ENCODE assay signal across 36 cellular contexts in the genomic region with DNA sequence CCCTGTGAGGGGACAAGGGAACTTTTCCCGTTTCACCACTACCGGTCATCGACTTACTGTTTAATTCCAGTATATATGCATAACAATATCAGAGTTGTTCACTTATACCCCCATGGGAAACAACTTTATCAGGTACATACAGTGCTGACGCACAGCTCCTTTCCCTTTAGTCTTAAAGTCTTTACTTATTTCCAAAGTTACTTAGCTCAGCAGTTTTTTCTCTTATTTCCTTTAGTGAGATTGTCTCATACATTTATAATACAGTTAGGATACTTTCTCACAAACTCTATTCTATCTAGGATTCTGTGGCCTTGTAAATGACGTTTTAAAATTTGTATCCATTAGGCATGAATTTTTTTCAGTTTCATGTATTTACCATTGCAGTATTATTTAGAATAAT.
"Had no signal": no experiment of that assay in that cellular context is flagged by ENCODE, and none has a peak within 500 bp of the region (broad histone marks: within the 10 kb centered on the region; RNA-seq: fewer than 3 reads in every experiment).

No MANE protein-coding gene starts in this region.

- H3K27ac Mint-ChIP-seq: activated B cell treated with CpG ODN at 0.5 μM for 24 hours; activated CD4-positive, alpha-beta memory T cell treated with anti-CD3 and anti-CD28 coated beads for 36 hours; activated CD4-positive, alpha-beta T cell treated with anti-CD3 and anti-CD28 coated beads, Interleukin-2, amount 10 ng/mL, durations not matched to agents 24 days and 14 days; activated CD8-positive, alpha-beta T cell treated with anti-CD3 and anti-CD28 coated beads for 36 hours; activated naive CD4-positive, alpha-beta T cell treated with anti-CD3 and anti-CD28 coated beads for 36 hours; activated naive CD4-positive, alpha-beta T cell treated with anti-CD3 and anti-CD28 coated beads, Interleukin-2, amount 50 U/mL, for 72 hours; activated naive CD8-positive, alpha-beta T cell treated with anti-CD3 and anti-CD28 coated beads for 36 hours; activated T-cell treated with anti-CD3 and anti-CD28 coated beads, Interleukin-2, amount 50 U/mL, for 72 hours; activated T-helper 1 cell treated with anti-CD3 and anti-CD28 coated beads, Interleukin-12 subunit alpha, Interleukin-12 subunit beta, Interleukin-2, Interleukin-4 antibody, amounts not matched to agents 30 ng/mL and 10 ng/mL and 1 ng/mL, durations not matched to agents 14 hours and 24 hours and 36 hours; activated T-helper 17 cell treated with anti-CD3 and anti-CD28 coated beads, Interleukin-2, amount 50 U/mL, for 72 hours; T-helper 2 cell treated with Interferon-gamma antibody and Interleukin-4, amounts not matched to agents 5 μg/mL and 100 μg/mL, for 36 hours had no signal

- H3K4me3 Mint-ChIP-seq: activated B cell treated with CpG ODN at 0.5 μM for 24 hours; activated CD4-positive, alpha-beta memory T cell treated with anti-CD3 and anti-CD28 coated beads for 36 hours; activated CD4-positive, alpha-beta T cell treated with anti-CD3 and anti-CD28 coated beads, Interleukin-2, amount 10 ng/mL, durations not matched to agents 24 days and 14 days; activated CD8-positive, alpha-beta T cell treated with anti-CD3 and anti-CD28 coated beads for 36 hours; activated naive CD4-positive, alpha-beta T cell treated with anti-CD3 and anti-CD28 coated beads for 36 hours; activated naive CD8-positive, alpha-beta T cell treated with anti-CD3 and anti-CD28 coated beads for 36 hours; activated T-cell treated with anti-CD3 and anti-CD28 coated beads, Interleukin-2, amount 50 U/mL, for 4 hours; activated T-cell treated with anti-CD3 and anti-CD28 coated beads, Interleukin-2, amount 50 U/mL, for 72 hours; activated T-helper 1 cell treated with anti-CD3 and anti-CD28 coated beads, Interleukin-12 subunit alpha, Interleukin-12 subunit beta, Interleukin-2, Interleukin-4 antibody, amounts not matched to agents 30 ng/mL and 10 ng/mL and 1 ng/mL, durations not matched to agents 14 hours and 24 hours and 36 hours; activated T-helper 17 cell treated with anti-CD3 and anti-CD28 coated beads, Interleukin-2, amount 50 U/mL, for 72 hours; central memory CD8-positive, alpha-beta T cell; T-helper 2 cell treated with Interferon-gamma antibody and Interleukin-4, amounts not matched to agents 5 μg/mL and 100 μg/mL, for 36 hours had no signal

- H3K9me3 Mint-ChIP-seq: activated B cell treated with CpG ODN at 0.5 μM for 24 hours; activated CD4-positive, alpha-beta T cell treated with anti-CD3 and anti-CD28 coated beads, Interleukin-2, amount 10 ng/mL, durations not matched to agents 24 days and 14 days; activated naive CD4-positive, alpha-beta T cell treated with anti-CD3 and anti-CD28 coated beads for 36 hours; activated naive CD4-positive, alpha-beta T cell treated with anti-CD3 and anti-CD28 coated beads, Interleukin-2, amount 50 U/mL, for 72 hours; activated naive CD8-positive, alpha-beta T cell treated with anti-CD3 and anti-CD28 coated beads for 36 hours; activated T-cell treated with anti-CD3 and anti-CD28 coated beads, Interleukin-2, amount 50 U/mL, for 72 hours; activated T-helper 1 cell treated with anti-CD3 and anti-CD28 coated beads, Interleukin-12 subunit alpha, Interleukin-12 subunit beta, Interleukin-2, Interleukin-4 antibody, amounts not matched to agents 30 ng/mL and 10 ng/mL and 1 ng/mL, durations not matched to agents 14 hours and 24 hours and 36 hours; T-helper 2 cell treated with Interferon-gamma antibody and Interleukin-4, amounts not matched to agents 5 μg/mL and 100 μg/mL, for 36 hours had no signal

- H3K27me3 Mint-ChIP-seq: activated B cell treated with CpG ODN at 0.5 μM for 24 hours; activated CD4-positive, alpha-beta memory T cell treated with anti-CD3 and anti-CD28 coated beads for 36 hours; activated CD4-positive, alpha-beta T cell treated with anti-CD3 and anti-CD28 coated beads, Interleukin-2, amount 10 ng/mL, durations not matched to agents 24 days and 14 days; activated CD8-positive, alpha-beta T cell treated with anti-CD3 and anti-CD28 coated beads for 36 hours; activated naive CD8-positive, alpha-beta T cell treated with anti-CD3 and anti-CD28 coated beads for 36 hours; activated T-helper 17 cell treated with anti-CD3 and anti-CD28 coated beads, Interleukin-2, amount 50 U/mL, for 72 hours; central memory CD8-positive, alpha-beta T cell had no signal

- H3K36me3 Mint-ChIP-seq: activated CD4-positive, alpha-beta memory T cell treated with anti-CD3 and anti-CD28 coated beads for 36 hours; activated naive CD4-positive, alpha-beta T cell treated with anti-CD3 and anti-CD28 coated beads, Interleukin-2, amount 50 U/mL, for 72 hours; activated naive CD8-positive, alpha-beta T cell treated with anti-CD3 and anti-CD28 coated beads for 36 hours had no signal

- H3K4me3 ChIP-seq: adrenal gland, body of pancreas, breast epithelium had no signal

- H3K4me1 ChIP-seq: adrenal gland, body of pancreas, breast epithelium had no signal

- H3K36me3 ChIP-seq: adrenal gland, brain microvascular endothelial cell, breast epithelium had no signal

- DNase-seq: activated B cell treated with CpG ODN at 0.5 μM for 24 hours; activated CD4-positive, alpha-beta memory T cell treated with anti-CD3 and anti-CD28 coated beads for 36 hours; activated CD4-positive, alpha-beta T cell treated with anti-CD3 and anti-CD28 coated beads for 4 hours; activated CD4-positive, alpha-beta T cell treated with anti-CD3 and anti-CD28 coated beads, Interleukin-2, amount 10 ng/mL, durations not matched to agents 24 days and 14 days; activated CD4-positive, alpha-beta T cell treated with anti-CD3 and anti-CD28 coated beads, Interleukin-2, amount 50 U/mL, for 1 hour; activated CD4-positive, alpha-beta T cell treated with anti-CD3 and anti-CD28 coated beads, Interleukin-2, amount 50 U/mL, for 4 hours; activated CD4-positive, CD25-positive, alpha-beta regulatory T cell treated with anti-CD3 and anti-CD28 coated beads, Interleukin-2, amount 50 U/mL, for 72 hours; activated CD8-positive, alpha-beta memory T cell treated with anti-CD3 and anti-CD28 coated beads, Interleukin-2, amount 50 U/mL, for 4 hours; activated CD8-positive, alpha-beta T cell treated with anti-CD3 and anti-CD28 coated beads for 36 hours; activated effector memory CD4-positive, alpha-beta T cell treated with anti-CD3 and anti-CD28 coated beads, Interleukin-2, amount 50 U/mL, for 16 hours; activated gamma-delta T cell treated with Interleukin-2 at 50 U/mL for 16 hours; activated naive CD4-positive, alpha-beta T cell; activated naive CD4-positive, alpha-beta T cell treated with anti-CD3 and anti-CD28 coated beads for 36 hours; activated naive CD4-positive, alpha-beta T cell treated with anti-CD3 and anti-CD28 coated beads, Interleukin-2, amount 50 U/mL, for 16 hours; activated naive CD8-positive, alpha-beta T cell treated with anti-CD3 and anti-CD28 coated beads for 36 hours; activated T-cell treated with anti-CD3 and anti-CD28 coated beads for 4 hours; activated T-cell treated with anti-CD3 and anti-CD28 coated beads, Interleukin-2, amount 50 U/mL, for 1 hour; activated T-cell treated with anti-CD3 and anti-CD28 coated beads, Interleukin-2, amount 50 U/mL, for 4 hours; activated T-cell treated with anti-CD3 and anti-CD28 coated beads, Interleukin-2, amount 50 U/mL, for 72 hours; adrenal gland; amniotic stem cell; aorta; body of pancreas; brain microvascular endothelial cell; cerebellar nuclear complex; T-helper 2 cell; T-helper 9 cell had no signal

- H3K27ac ChIP-seq: adrenal gland, body of pancreas, brain microvascular endothelial cell, breast epithelium, VCaP had no signal

- FAIRE-seq: astrocyte, TTC549 had no signal

- ATAC-seq: activated CD8-positive, alpha-beta T cell treated with anti-CD3 and anti-CD28 coated beads for 36 hours; activated naive CD4-positive, alpha-beta T cell treated with anti-CD3 and anti-CD28 coated beads, Interleukin-2, amount 50 U/mL, for 72 hours; activated T-cell treated with anti-CD3 and anti-CD28 coated beads, Interleukin-2, amount 50 U/mL, for 4 hours; activated T-cell treated with anti-CD3 and anti-CD28 coated beads, Interleukin-2, amount 50 U/mL, for 72 hours; activated T-helper 17 cell treated with anti-CD3 and anti-CD28 coated beads, Interleukin-2, amount 50 U/mL, for 72 hours; body of pancreas had no signal

- H3K4me1 Mint-ChIP-seq: activated B cell treated with CpG ODN at 0.5 μM for 24 hours; activated CD4-positive, alpha-beta T cell treated with anti-CD3 and anti-CD28 coated beads, Interleukin-2, amount 10 ng/mL, durations not matched to agents 24 days and 14 days; activated naive CD8-positive, alpha-beta T cell treated with anti-CD3 and anti-CD28 coated beads for 36 hours; activated T-helper 17 cell treated with anti-CD3 and anti-CD28 coated beads, Interleukin-2, amount 50 U/mL, for 72 hours; central memory CD8-positive, alpha-beta T cell had no signal

- H3K9me3 ChIP-seq: body of pancreas, breast epithelium had no signal

- H3K27me3 ChIP-seq: adrenal gland, body of pancreas, brain microvascular endothelial cell, breast epithelium had no signal
